ENCODE assay signal across 19 cellular contexts in genomic region chr16:50602126-50602525, GRCh38. TPM values are rescaled to one million over a fixed set of nuclear protein-coding genes. Genes with fewer than 3 reads are reported as not detected.
A peak's percentile ranks its signal among the peaks of the same experiment; 100 is the strongest.
DNase-seq lines count a peak whose midpoint lies in the region; ATAC-seq and TF ChIP-seq lines count a peak whose summit lies in the region.
"Had no signal": no experiment of that assay in that cellular context is flagged by ENCODE, and none has a peak within 500 bp of the region (broad histone marks: within the 10 kb centered on the region; RNA-seq: fewer than 3 reads in every experiment).

No MANE protein-coding gene starts in this region.

- H3K27me3 Mint-ChIP-seq in activated naive CD8-positive, alpha-beta T cell = no peaks in the 10 kb centered on the region
- no peaks in the 10 kb centered on the region for H3K27me3 Mint-ChIP-seq in activated naive CD8-positive, alpha-beta T cell treated with anti-CD3 and anti-CD28 coated beads for 36 hours

- intact Hi-C loops in uterus (cut with DNase I; ENCODE audit: low total_unique reads) = loop anchor here (10.0 kb wide), 1 partner anchor 553 kb away; the partner anchor contains the start of gene SALL1

- peak overlapping the region; percentile 41 for H3K27ac Mint-ChIP-seq in activated naive CD8-positive, alpha-beta T cell
- no peak overlapping the region for H3K27ac Mint-ChIP-seq in activated naive CD8-positive, alpha-beta T cell treated with anti-CD3 and anti-CD28 coated beads for 36 hours
- H3K27ac Mint-ChIP-seq: activated naive CD4-positive, alpha-beta T cell treated with anti-CD3 and anti-CD28 coated beads, Interleukin-2, amount 10 ng/mL, durations not matched to agents 7 days and 5 days had no signal

- no peak overlapping the region for H3K18ac ChIP-seq in trophoblast cell (ENCODE audit: low read length)

- no peak overlapping the region for H3K4me3 ChIP-seq in gastroesophageal sphincter
- H3K4me3 ChIP-seq in trophoblast cell (ENCODE audit: low read depth, low read length) = no peak overlapping the region
- H3K4me3 ChIP-seq in uterus = no peak overlapping the region
- H3K4me3 ChIP-seq: breast epithelium, SJSA1, thyroid gland had no signal

- TF ChIP-seq POLR2A in gastroesophageal sphincter (IDR thresholded peaks at IDR 0.05) (no peak), uterus (IDR thresholded peaks at IDR 0.05) (no peak)

- H3K27ac ChIP-seq in gastroesophageal sphincter (peak overlapping the region; percentile 81 to 96 (median 90)), trophoblast cell (ENCODE audit: low read depth, low read length) (no peak overlapping the region), uterus (peak overlapping the region; percentile 85 to 87)
- H3K27ac ChIP-seq: parathyroid adenoma, thyroid gland had no signal

- no peak overlapping the region for H4K12ac ChIP-seq in trophoblast cell (ENCODE audit: low read depth, low read length)

- peaks cover 40% of the 10 kb centered on the region for H3K4me1 Mint-ChIP-seq in activated naive CD8-positive, alpha-beta T cell (ENCODE audit: low read depth)
- peaks cover 29% of the 10 kb centered on the region for H3K4me1 Mint-ChIP-seq in activated naive CD8-positive, alpha-beta T cell treated with anti-CD3 and anti-CD28 coated beads for 36 hours

- WGBS in gastroesophageal sphincter (ENCODE audit: low coverage in 1 of 2), 2 donors = 40 to 76% methylated on average over 1 to 3 of the region's 5 CpGs
- WGBS in trophoblast cell (ENCODE audit: extremely low coverage, insufficient coverage, insufficient read length) = no CpG with 5 or more reads among the region's 5 CpGs

- H3K79me1 ChIP-seq in trophoblast cell (ENCODE audit: low read length) = peaks cover 7% of the 10 kb centered on the region

- H2AK5ac ChIP-seq in trophoblast cell (ENCODE audit: low read length) = no peak overlapping the region

- H4K8ac ChIP-seq in trophoblast cell (ENCODE audit: low read depth, low read length) = no peak overlapping the region

- no peaks in the 10 kb centered on the region for H3K79me2 ChIP-seq in trophoblast cell (ENCODE audit: control insufficient read depth, insufficient read depth, low read length, poor library complexity)
- H3K79me2 ChIP-seq: parathyroid adenoma had no signal

- no peak overlapping the region for H3K14ac ChIP-seq in trophoblast cell (ENCODE audit: low read length)

- no peaks in the 10 kb centered on the region for H3K9me3 Mint-ChIP-seq in activated naive CD8-positive, alpha-beta T cell (ENCODE audit: low read depth)
- H3K9me3 Mint-ChIP-seq in activated naive CD8-positive, alpha-beta T cell treated with anti-CD3 and anti-CD28 coated beads for 36 hours = no peaks in the 10 kb centered on the region
- H3K9me3 Mint-ChIP-seq: activated naive CD4-positive, alpha-beta T cell treated with anti-CD3 and anti-CD28 coated beads, Interleukin-2, amount 10 ng/mL, durations not matched to agents 7 days and 5 days had no signal

- H3K4me1 ChIP-seq in gastroesophageal sphincter = peaks cover 11 to 100% (median 55%) of the 10 kb centered on the region in 3 donors
- peaks cover 34 to 49% of the 10 kb centered on the region in 2 experiments for H3K4me1 ChIP-seq in trophoblast cell (ENCODE audit: control insufficient read depth in 1 of 2, insufficient read depth in 2 of 2, low read length in 2 of 2)
- peaks cover 8 to 37% of the 10 kb centered on the region in 2 donors for H3K4me1 ChIP-seq in uterus
- H3K4me1 ChIP-seq: parathyroid adenoma, thyroid gland had no signal

- H4K91ac ChIP-seq in trophoblast cell (ENCODE audit: low read depth, low read length) = peak overlapping the region; percentile 67

- no peak overlapping the region for H3K4me2 ChIP-seq in trophoblast cell (ENCODE audit: low read length)

- H2BK5ac ChIP-seq in trophoblast cell (ENCODE audit: low read depth, low read length, poor library complexity) = no peak overlapping the region

- H2BK12ac ChIP-seq in trophoblast cell (ENCODE audit: low read length) = no peak overlapping the region

- H3K27me3 ChIP-seq in gastroesophageal sphincter (no peaks in the 10 kb centered on the region), trophoblast cell (ENCODE audit: insufficient read depth, low read length) (no peaks in the 10 kb centered on the region), uterus (no peaks in the 10 kb centered on the region)
- H3K27me3 ChIP-seq: breast epithelium, SJSA1, thyroid gland had no signal

- no peak overlapping the region for H3K4ac ChIP-seq in trophoblast cell (ENCODE audit: low read depth, low read length)

- no peak for TF ChIP-seq EP300 in gastroesophageal sphincter (IDR thresholded peaks at IDR 0.05)

- H3K9ac ChIP-seq in trophoblast cell (ENCODE audit: low read length) = no peak overlapping the region
- H3K9ac ChIP-seq: parathyroid adenoma had no signal

- H3K4me3 Mint-ChIP-seq in activated naive CD8-positive, alpha-beta T cell = peak overlapping the region; percentile 49
- no peak overlapping the region for H3K4me3 Mint-ChIP-seq in activated naive CD8-positive, alpha-beta T cell treated with anti-CD3 and anti-CD28 coated beads for 36 hours
- H3K4me3 Mint-ChIP-seq: activated naive CD4-positive, alpha-beta T cell treated with anti-CD3 and anti-CD28 coated beads, Interleukin-2, amount 10 ng/mL, durations not matched to agents 7 days and 5 days had no signal

- no peak for DNase-seq in activated naive CD8-positive, alpha-beta T cell treated with anti-CD3 and anti-CD28 coated beads for 36 hours
- DNase-seq in trophoblast cell (no peak), uterus (no peak), NCI-H1092 (lab: John Stamatoyannopoulos, UW) (no peak), HuH-7 (ENCODE audit: low spot score) (no peak)
- DNase-seq: activated naive CD4-positive, alpha-beta T cell treated with anti-CD3 and anti-CD28 coated beads, Interleukin-2, amount 10 ng/mL, durations not matched to agents 7 days and 5 days; hippocampal formation; Karpas-422; midbrain; NCI-H1105 treated with DMSO at 0.1 percent for 48 hours; NCI-H2171; OCI-M1 had no signal

- H3K9me3 ChIP-seq in gastroesophageal sphincter (no peaks in the 10 kb centered on the region), trophoblast cell (ENCODE audit: insufficient read depth, low read depth, low read length) (peaks cover 1% of the 10 kb centered on the region), uterus (no peaks in the 10 kb centered on the region)
- H3K9me3 ChIP-seq: breast epithelium, SJSA1, thyroid gland had no signal

- ATAC-seq in gastroesophageal sphincter = no peak
- ATAC-seq in HG02759 (IDR thresholded peaks at IDR 0.05; ENCODE audit: unreplicated experiment) = no peak

- H2AFZ ChIP-seq in trophoblast cell (ENCODE audit: insufficient read depth, low read length, poor library complexity) = no peak overlapping the region
- H2AFZ ChIP-seq: parathyroid adenoma had no signal

- H3K23ac ChIP-seq in trophoblast cell (ENCODE audit: low read length) = no peak overlapping the region

- H3K36me3 ChIP-seq in gastroesophageal sphincter (no peaks in the 10 kb centered on the region), trophoblast cell (ENCODE audit: control insufficient read depth in 1 of 2, insufficient read depth in 2 of 2, low read length in 2 of 2) (no peaks in the 10 kb centered on the region), uterus (no peaks in the 10 kb centered on the region)
- H3K36me3 ChIP-seq: breast epithelium, SJSA1, thyroid gland had no signal

- H2BK120ac ChIP-seq in trophoblast cell (ENCODE audit: insufficient read depth, low read length, poor library complexity) = peak overlapping the region; percentile 16

- no peaks in the 10 kb centered on the region for H3K36me3 Mint-ChIP-seq in activated naive CD8-positive, alpha-beta T cell
- no peaks in the 10 kb centered on the region for H3K36me3 Mint-ChIP-seq in activated naive CD8-positive, alpha-beta T cell treated with anti-CD3 and anti-CD28 coated beads for 36 hours
- H3K36me3 Mint-ChIP-seq: activated naive CD4-positive, alpha-beta T cell treated with anti-CD3 and anti-CD28 coated beads, Interleukin-2, amount 10 ng/mL, durations not matched to agents 7 days and 5 days had no signal

- TF ChIP-seq CTCF in gastroesophageal sphincter (IDR thresholded peaks at IDR 0.05) = no peak
- TF ChIP-seq CTCF in uterus (IDR thresholded peaks at IDR 0.05) = no peak

RNA-seq across cellular contexts. Expression of gene NKD1, which starts 53.9 kb away (rescaled TPM):
- under 1 TPM; 0.86 to 0.87 TPM for total RNA-seq in activated naive CD8-positive, alpha-beta T cell treated with anti-CD3 and anti-CD28 coated beads for 36 hours
- total RNA-seq in gastroesophageal sphincter (10 to 100 TPM; 27.7 to 69.2 (median 48.7) TPM), uterus (10 to 100 TPM in 2 of 4 donors, 1 to 10 TPM in 2; 3.5 to 48.1 (median 8.9) TPM)
- polyA plus RNA-seq in trophoblast cell (2013) = 4.0 and 4.5 TPM in 2 replicates
